In the genomic region with DNA sequence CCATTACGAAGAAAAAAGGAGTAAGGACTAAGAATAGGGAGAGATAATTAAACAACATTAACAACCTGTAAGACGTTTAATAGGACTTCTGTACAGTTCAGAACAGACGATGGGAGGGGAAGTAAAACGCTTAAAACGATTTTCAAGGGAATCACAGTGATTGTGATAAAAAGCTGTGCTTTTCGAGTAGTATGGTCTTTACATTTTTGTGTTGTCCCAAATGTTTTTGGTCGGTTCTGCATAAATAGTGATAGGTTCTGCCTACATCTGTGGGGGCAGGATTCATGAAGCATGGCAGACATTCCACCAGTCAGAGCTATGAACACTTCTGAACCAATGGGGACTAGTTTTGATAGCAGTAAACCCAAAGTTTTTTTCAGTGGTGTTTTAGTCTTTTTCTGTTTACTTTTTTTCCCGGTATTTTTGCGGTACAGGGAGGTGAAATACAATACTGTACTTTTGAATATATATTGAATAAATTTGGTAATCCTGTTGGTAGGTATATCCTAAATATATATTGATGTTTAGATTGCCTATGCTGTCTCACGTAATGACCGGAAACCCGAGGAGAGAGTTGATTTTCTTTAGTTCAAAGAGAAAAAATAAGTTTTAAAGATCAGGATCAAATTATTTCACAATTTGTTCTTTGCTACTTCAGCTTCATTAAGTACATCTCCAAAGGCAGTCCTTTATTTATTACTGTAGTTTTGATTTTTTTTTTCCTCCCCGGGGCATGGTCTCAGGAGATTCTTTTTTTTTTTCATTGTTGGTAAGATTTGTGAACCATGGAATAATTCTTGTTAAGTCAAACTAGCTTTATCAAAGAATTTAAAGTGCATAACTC, we compare ENCODE assay signal across 8 cellular contexts. TPM values are rescaled to one million over a fixed set of nuclear protein-coding genes. Genes with fewer than 3 reads are reported as not detected.
A peak's percentile ranks its signal among the peaks of the same experiment; 100 is the strongest.
DNase-seq lines count a peak whose midpoint lies in the region; ATAC-seq and TF ChIP-seq lines count a peak whose summit lies in the region.

No MANE protein-coding gene starts in this region.

- H3K4me3 ChIP-seq in HUES48 (ENCODE audit: low read depth, low read length) (peak overlapping the region; percentile 72), esophagus muscularis mucosa (peak overlapping the region; percentile 88 to 99 (median 97)), neural cell (ENCODE audit: low read length) (peak overlapping the region; percentile 85)

- DNase-seq in stimulated activated CD4-positive, alpha-beta T cell treated with anti-CD3 and anti-CD28 coated beads, Interleukin-15, amount 100 ng/mL, for 48 hours (ENCODE audit: low read depth in 2 of 2): peak; percentile 1 to 15
- DNase-seq in stimulated activated CD4-positive, alpha-beta T cell treated with anti-CD3 and anti-CD28 coated beads, Interleukin-2, amount 100 ng/mL, for 48 hours: no peak
- no peak for DNase-seq in WTC11 (ENCODE audit: low spot score)
- no peak for DNase-seq in esophagus muscularis mucosa (ENCODE audit: extremely low spot score)
- DNase-seq in SKM-1 treated with dmso at 0.1 percent for 144 hours (lab: John Stamatoyannopoulos, UW; ENCODE audit: unreplicated experiment): no peak
- DNase-seq in NCI-H1092 (lab: John Stamatoyannopoulos, UW): no peak

- peak overlapping the region; percentile 96 for H3K4me3 Mint-ChIP-seq in WTC11

- H3K79me2 ChIP-seq in neural cell (replicated peaks; ENCODE audit: insufficient read depth, low read length): peaks cover 60% of the 10 kb centered on the region

- H3K4me1 Mint-ChIP-seq in WTC11: peaks cover 41% of the 10 kb centered on the region

- peaks cover 20% of the 10 kb centered on the region for H3K27me3 Mint-ChIP-seq in WTC11 (ENCODE audit: low read depth)

- H3K4me2 ChIP-seq in neural cell (ENCODE audit: low read length): peak overlapping the region; percentile 82

- H3K9me2 ChIP-seq in neural cell (ENCODE audit: insufficient read depth, low read length): no peaks in the 10 kb centered on the region

- under 1% methylated on average over 13 of the region's 13 CpGs for WGBS in esophagus muscularis mucosa

- H3K9me3 ChIP-seq in HUES48 (ENCODE audit: control insufficient read depth, insufficient read depth, low read length) (no peaks in the 10 kb centered on the region), esophagus muscularis mucosa (no peaks in the 10 kb centered on the region), neural cell (ENCODE audit: low read length) (no peaks in the 10 kb centered on the region)

- H3K36me3 Mint-ChIP-seq in WTC11: peaks cover 3% of the 10 kb centered on the region; the same call in 1 of the 2 replicates

- TF ChIP-seq CTCF in WTC11 (IDR thresholded peaks at IDR 0.05): no peak
- TF ChIP-seq CTCF in esophagus muscularis mucosa (IDR thresholded peaks at IDR 0.05): no peak
- TF ChIP-seq CTCF in neural cell (IDR thresholded peaks at IDR 0.05; ENCODE audit: poor library complexity, severe bottlenecking): no peak

- TF ChIP-seq RAD21 in neural cell (conservative IDR thresholded peaks at IDR 0.05): no peak

- H3K36me3 ChIP-seq in HUES48 (ENCODE audit: control insufficient read depth, insufficient read depth, low read length) (no peaks in the 10 kb centered on the region; the same call in 1 of the 2 replicates), esophagus muscularis mucosa (no peaks in the 10 kb centered on the region), neural cell (ENCODE audit: insufficient read depth, low read length) (no peaks in the 10 kb centered on the region)

- H3K9me3 Mint-ChIP-seq in WTC11: no peaks in the 10 kb centered on the region

- H2AFZ ChIP-seq in neural cell (ENCODE audit: low read depth, low read length): no peak overlapping the region

- ATAC-seq in WTC11: no peak

- TF ChIP-seq POLR2A in esophagus muscularis mucosa (IDR thresholded peaks at IDR 0.05; ENCODE audit: low read depth): no peak

- CTCF ChIA-PET in WTC11 (lab: Charles Lee): no interaction called here

- peaks cover 6% of the 10 kb centered on the region for H3F3A ChIP-seq in neural cell (ENCODE audit: insufficient read depth, low read length, poor library complexity, severe bottlenecking)

- H3K4me1 ChIP-seq in HUES48 (ENCODE audit: control insufficient read depth, insufficient read depth, low read length): peaks cover 15% of the 10 kb centered on the region
- peaks cover 26 to 36% (median 32%) of the 10 kb centered on the region in 4 donors for H3K4me1 ChIP-seq in esophagus muscularis mucosa

- peak overlapping the region; percentile 90 for H3K27ac Mint-ChIP-seq in WTC11

- H4K20me1 ChIP-seq in neural cell (ENCODE audit: insufficient read depth): peaks cover 6% of the 10 kb centered on the region

- H3K27ac ChIP-seq in HUES48 (ENCODE audit: low read depth, low read length): no peak overlapping the region
- peak overlapping the region; percentile 96 to 100 (median 100) for H3K27ac ChIP-seq in esophagus muscularis mucosa (replicated peaks in 1 of 4)
- no peak overlapping the region for H3K27ac ChIP-seq in neural cell (ENCODE audit: low read length)

- intact Hi-C loops in esophagus muscularis mucosa (cut with DNase I): loop anchor here (5.0 to 10.0 kb wide), 2 partner anchors 117 to 205 kb away; partner anchors contain the start of genes NLN and SGTB

- TF ChIP-seq EP300 in esophagus muscularis mucosa (IDR thresholded peaks at IDR 0.05): no peak
- no peak for TF ChIP-seq EP300 in neural cell (conservative IDR thresholded peaks at IDR 0.05; ENCODE audit: poor library complexity, severe bottlenecking)

- H3K27me3 ChIP-seq in HUES48 (ENCODE audit: control insufficient read depth, insufficient read depth, low read length): peaks cover 20% of the 10 kb centered on the region
- no peaks in the 10 kb centered on the region for H3K27me3 ChIP-seq in esophagus muscularis mucosa
- no peaks in the 10 kb centered on the region for H3K27me3 ChIP-seq in neural cell (ENCODE audit: insufficient read depth, low read depth, low read length)

- peak overlapping the region; percentile 94 for H3K9ac ChIP-seq in HUES48 (ENCODE audit: low read depth, low read length)
- peak overlapping the region; percentile 97 for H3K9ac ChIP-seq in neural cell (ENCODE audit: low read length)

- POLR2A ChIA-PET in WTC11 (lab: Charles Lee): no interaction called here

TF ChIP-seq in WTC11, 78 proteins besides CTCF, POLR2A, EP300 and RAD21:
- TF ChIP-seq, protein P1, sequence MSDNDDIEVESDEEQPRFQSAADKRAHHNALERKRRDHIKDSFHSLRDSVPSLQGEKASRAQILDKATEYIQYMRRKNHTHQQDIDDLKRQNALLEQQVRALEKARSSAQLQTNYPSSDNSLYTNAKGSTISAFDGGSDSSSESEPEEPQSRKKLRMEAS (CRISPR knock-in tag; IDR thresholded peaks at IDR 0.05): no peak
- TF ChIP-seq ZNF317 (CRISPR knock-in tag; IDR thresholded peaks at IDR 0.05; ENCODE audit: borderline replicate concordance, low read depth) (peak; percentile 54; the same call in 1 of the 2 replicates), CREB1 (CRISPR knock-in tag; IDR thresholded peaks at IDR 0.05) (no peak), SP1 (CRISPR knock-in tag; conservative IDR thresholded peaks at IDR 0.05) (no peak)
- TF ChIP-seq, protein P2, sequence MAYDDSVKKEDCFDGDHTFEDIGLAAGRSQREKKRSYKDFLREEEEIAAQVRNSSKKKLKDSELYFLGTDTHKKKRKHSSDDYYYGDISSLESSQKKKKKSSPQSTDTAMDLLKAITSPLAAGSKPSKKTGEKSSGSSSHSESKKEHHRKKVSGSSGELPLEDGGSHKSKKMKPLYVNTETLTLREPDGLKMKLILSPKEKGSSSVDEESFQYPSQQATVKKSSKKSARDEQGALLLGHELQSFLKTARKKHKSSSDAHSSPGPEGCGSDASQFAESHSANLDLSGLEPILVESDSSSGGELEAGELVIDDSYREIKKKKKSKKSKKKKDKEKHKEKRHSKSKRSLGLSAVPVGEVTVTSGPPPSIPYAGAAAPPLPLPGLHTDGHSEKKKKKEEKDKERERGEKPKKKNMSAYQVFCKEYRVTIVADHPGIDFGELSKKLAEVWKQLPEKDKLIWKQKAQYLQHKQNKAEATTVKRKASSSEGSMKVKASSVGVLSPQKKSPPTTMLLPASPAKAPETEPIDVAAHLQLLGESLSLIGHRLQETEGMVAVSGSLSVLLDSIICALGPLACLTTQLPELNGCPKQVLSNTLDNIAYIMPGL (CRISPR knock-in tag; IDR thresholded peaks at IDR 0.05): no peak

TF ChIP-seq in neural cell, 6 proteins besides CTCF, POLR2A, EP300 and RAD21:
- TF ChIP-seq MXI1 (conservative IDR thresholded peaks at IDR 0.05; ENCODE audit: poor library complexity, severe bottlenecking) (peak; percentile 75), POLR2AphosphoS5 (IDR thresholded peaks at IDR 0.05) (no peak)

RNA-seq across cellular contexts. Expression of gene ERBIN, which starts 1.3 kb away (rescaled TPM):
- total RNA-seq in WTC11 (2021): 23.1 to 27.1 TPM (median 26.3 TPM) in 3 replicates
- 10 to 100 TPM; 46.9 to 67.7 (median 55.2) TPM for total RNA-seq in esophagus muscularis mucosa
- 28.4 and 32.7 TPM in 2 replicates for polyA plus RNA-seq in neural cell
- 110 and 118 TPM in 2 replicates for polyA minus RNA-seq in neural cell

Comparison
In these comparisons a context has a peak if more than half of its experiments do, and no peak if none do; other contexts are left out.
1. DNase-seq: peak in stimulated activated CD4-positive, alpha-beta T cell treated with anti-CD3 and anti-CD28 coated beads, Interleukin-15, amount 100 ng/mL, for 48 hours (2 of 2); none in stimulated activated CD4-positive, alpha-beta T cell treated with anti-CD3 and anti-CD28 coated beads, Interleukin-2, amount 100 ng/mL, for 48 hours (0 of 2), WTC11 (single experiment), esophagus muscularis mucosa (single experiment), SKM-1 treated with dmso at 0.1 percent for 144 hours (single experiment) and NCI-H1092 (single experiment).
2. H3K27ac ChIP-seq: peak in esophagus muscularis mucosa (4 of 4); none in HUES48 (single experiment) and neural cell (single experiment).
3. Peak in every context shown above with its lines, with median percentiles within 50 percentile points of each other: H3K4me3 ChIP-seq.